In the genomic region with DNA sequence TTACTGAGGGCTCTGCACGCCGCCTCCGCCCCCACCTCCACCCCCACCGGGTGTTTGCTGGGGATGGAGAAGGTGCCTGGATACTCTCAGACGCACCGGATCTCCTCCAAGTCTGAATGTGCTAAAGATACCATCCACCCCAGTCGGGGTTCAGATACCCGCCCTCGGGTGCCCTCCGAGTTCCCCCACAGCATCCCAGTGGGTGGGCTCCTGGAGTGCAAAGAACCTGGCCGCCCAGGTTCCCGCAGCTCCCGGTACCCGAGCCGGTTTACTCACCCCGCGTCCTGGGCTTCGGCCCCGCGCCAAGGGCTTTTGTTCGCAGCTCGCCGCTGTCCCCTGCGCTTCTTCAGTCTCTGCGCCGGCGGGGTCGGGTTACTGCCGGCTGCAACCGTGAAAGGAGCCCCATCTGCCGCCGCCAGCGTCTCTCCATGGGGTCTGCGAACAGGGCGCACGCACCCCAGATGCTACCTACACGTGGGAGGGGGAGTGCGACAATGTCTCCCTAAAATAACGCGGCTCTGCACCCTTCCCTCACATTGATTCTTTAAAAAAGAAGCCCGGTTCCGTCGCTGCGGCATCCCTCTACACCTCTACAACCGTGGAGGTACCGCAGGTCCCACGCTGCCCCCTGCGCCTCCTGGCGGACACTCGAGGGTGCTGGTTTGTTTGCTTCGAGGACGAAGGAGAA, we compare ENCODE assay signal across 7 cellular contexts. TPM values are rescaled to one million over a fixed set of nuclear protein-coding genes. Genes with fewer than 3 reads are reported as not detected.
DNase-seq lines count a peak whose midpoint lies in the region; ATAC-seq lines count a peak whose summit lies in the region.

A gene (minus strand): TSS at position 606 of the 688 bp plus-strand sequence. CDS start 1,249 bp downstream, outside the sequence.

- no peak within 1 kb of the TSS for H3K27ac ChIP-seq in caudate nucleus (ENCODE audit: low read depth, low read length)

- ATAC-seq in GM18498 (IDR thresholded peaks at IDR 0.05; ENCODE audit: unreplicated experiment): peak; percentile 72

- DNase-seq in NCI-H1930 (lab: John Stamatoyannopoulos, UW) (peak; percentile 73 to 78), caudate nucleus (lab: John Stamatoyannopoulos, UW) (peak in 40 of 61 donors; percentile 6 to 66 (median 33)), left kidney (ENCODE audit: low read depth, low spot score) (peak; percentile 87), mesenteric fat pad (ENCODE audit: low spot score) (no peak)
- peak; percentile 72 for DNase-seq in activated CD4-positive, CD25-positive, alpha-beta regulatory T cell treated with anti-CD3 and anti-CD28 coated beads, Interleukin-2, amount 50 U/mL, for 72 hours
- DNase-seq in stimulated activated CD4-positive, alpha-beta T cell treated with anti-CD3 and anti-CD28 coated beads, Interleukin-4, amount 100 ng/mL, for 1 hour: peak; percentile 80

RNA-seq across cellular contexts. Expression of the gene that starts here (rescaled TPM):
- not detected for total RNA-seq in mesenteric fat pad
